Comparison of ENCODE assay signal across 8 cellular contexts in genomic region chr19:57499680-57500395, GRCh38. TPM values are rescaled to one million over a fixed set of nuclear protein-coding genes. Genes with fewer than 3 reads are reported as not detected.
DNase-seq lines count a peak whose midpoint lies in the region; ATAC-seq and TF ChIP-seq lines count a peak whose summit lies in the region.
"Not testable (repeated sequence)": the region's sequence is repeated elsewhere in the genome, so short reads cannot be mapped to it uniquely, and the experiment has no call there.

ZNF773 (plus strand) TSS chr19:57499938; CDS start chr19:57500081, 143 bp downstream.

- in situ Hi-C loops in transverse colon (cut with MboI; ENCODE audit: low pct_ligation_motif_present in 1 of 4, low pct_unique_long_range_greater_than_20kb in 1 of 4, low sequenced_read_pairs in 3 of 4): not testable (repeated sequence)

- peaks cover 19% of the 10 kb centered on the region for H3K4me1 Mint-ChIP-seq in activated naive CD8-positive, alpha-beta T cell treated with anti-CD3 and anti-CD28 coated beads, Interleukin-2, amount 50 U/mL, for 24 hours

- H3K36me3 ChIP-seq in heart right ventricle: peaks cover 0 to 29% (median under 1%) of the 10 kb centered on the region in 9 donors
- H3K36me3 ChIP-seq in transverse colon: peaks cover 0 to 21% (median 4%) of the 10 kb centered on the region in 4 donors

- not testable (repeated sequence) for H3K27me3 ChIP-seq in heart right ventricle, transverse colon

- peak; percentile 73 for TF ChIP-seq POLR2A in transverse colon (IDR thresholded peaks at IDR 0.05)

- DNase-seq in GM12865 (ENCODE audit: low read depth) (peak; percentile 98), NCI-H1417 (lab: John Stamatoyannopoulos, UW) (peak; percentile 90 to 95 (median 92)), SW 1271 (lab: John Stamatoyannopoulos, UW) (peak; percentile 81 to 86), heart right ventricle (peak; percentile 97 to 98), posterior cingulate gyrus (peak; percentile 66 to 98 (median 92)), transverse colon (peak; percentile 96)
- peak; percentile 96 for DNase-seq in activated naive CD8-positive, alpha-beta T cell treated with anti-CD3 and anti-CD28 coated beads, Interleukin-2, amount 50 U/mL, for 24 hours

- TF ChIP-seq EP300 in transverse colon (IDR thresholded peaks at IDR 0.05; ENCODE audit: low read depth): not testable (repeated sequence)

- ATAC-seq in HG02759 (IDR thresholded peaks at IDR 0.05; ENCODE audit: unreplicated experiment): peak; percentile 100
- peak; percentile 100 for ATAC-seq in activated naive CD8-positive, alpha-beta T cell treated with anti-CD3 and anti-CD28 coated beads, Interleukin-2, amount 50 U/mL, for 24 hours
- peak; percentile 99 to 100 (median 100) for ATAC-seq in heart right ventricle

- peak within 1 kb of the TSS; percentile 88 for H3K27ac Mint-ChIP-seq in activated naive CD8-positive, alpha-beta T cell treated with anti-CD3 and anti-CD28 coated beads, Interleukin-2, amount 50 U/mL, for 24 hours

- H3K36me3 Mint-ChIP-seq in activated naive CD8-positive, alpha-beta T cell treated with anti-CD3 and anti-CD28 coated beads, Interleukin-2, amount 50 U/mL, for 24 hours (ENCODE audit: low read depth): peaks cover 65% of the 10 kb centered on the region

- not testable (repeated sequence) for TF ChIP-seq CTCF in GM12865 (IDR thresholded peaks at IDR 0.05; ENCODE audit: insufficient read depth, low read depth, low read length, missing control alignments); heart right ventricle (IDR thresholded peaks at IDR 0.05); transverse colon (IDR thresholded peaks at IDR 0.05)

- H3K4me1 ChIP-seq in heart right ventricle, transverse colon: not testable (repeated sequence)

- H3K9me3 Mint-ChIP-seq in activated naive CD8-positive, alpha-beta T cell treated with anti-CD3 and anti-CD28 coated beads, Interleukin-2, amount 50 U/mL, for 24 hours: peaks cover 62% of the 10 kb centered on the region

- peak within 1 kb of the TSS; percentile 87 for H3K4me3 Mint-ChIP-seq in activated naive CD8-positive, alpha-beta T cell treated with anti-CD3 and anti-CD28 coated beads, Interleukin-2, amount 50 U/mL, for 24 hours

- WGBS in heart right ventricle, 2 donors: 0 to 1% methylated on average over 57 to 60 of the region's 69 CpGs
- WGBS in transverse colon (ENCODE audit: low coverage in 1 of 2), 2 donors: 2 to 6% methylated on average over 3 to 30 of the region's 69 CpGs

- intact Hi-C loops in heart right ventricle (cut with DNase I): loop anchor here in 1 of 10 donors (5.0 kb wide), 1 partner anchor 63 kb away; the partner anchor contains the start of gene ZNF749
- intact Hi-C loops in posterior cingulate gyrus (cut with DNase I); transverse colon (cut with DNase I; ENCODE audit: low total_unique reads): not testable (repeated sequence)

- H3K27me3 Mint-ChIP-seq in activated naive CD8-positive, alpha-beta T cell treated with anti-CD3 and anti-CD28 coated beads, Interleukin-2, amount 50 U/mL, for 24 hours: not testable (repeated sequence)

- H3K4me3 ChIP-seq in GM12865 (ENCODE audit: low read depth, low read length) (peak within 1 kb of the TSS; percentile 73), heart right ventricle (peak within 1 kb of the TSS; percentile 70 to 99 (median 88)), transverse colon (peak within 1 kb of the TSS; percentile 61 to 88 (median 74))

- H3K9me3 ChIP-seq in heart right ventricle: peaks cover 0 to 82% (median 0%) of the 10 kb centered on the region in 11 donors
- peaks cover 19 to 33% of the 10 kb centered on the region in 2 donors for H3K9me3 ChIP-seq in transverse colon

- H3K27ac ChIP-seq in heart right ventricle (peak within 1 kb of the TSS; percentile 60 to 96 (median 92)), transverse colon (peak within 1 kb of the TSS; percentile 82 to 91 (median 86))

RNA-seq across cellular contexts. Expression of gene ZNF773, which starts in this region (rescaled TPM):
- total RNA-seq in heart right ventricle: 1 to 10 TPM; 3.1 to 6.4 (median 5.0) TPM
- 1 to 10 TPM; 2.4 to 3.2 TPM for polyA plus RNA-seq in heart right ventricle
- 10 to 100 TPM in 1 of 4 donors, 1 to 10 TPM in 3; 4.5 to 11.0 (median 5.9) TPM for total RNA-seq in transverse colon

Comparison
In these comparisons a context has a peak if more than half of its experiments do, and no peak if none do; other contexts are left out.
1. Peak in every context shown above with its lines: DNase-seq, ATAC-seq, H3K4me3 ChIP-seq and H3K27ac ChIP-seq.